22 cellular contexts compared by ENCODE assay signal in genomic region chr10:68553138-68553537, GRCh38. TPM values are rescaled to one million over a fixed set of nuclear protein-coding genes. Genes with fewer than 3 reads are reported as not detected.
DNase-seq lines count a peak whose midpoint lies in the region; ATAC-seq and TF ChIP-seq lines count a peak whose summit lies in the region.
"Had no signal": no experiment of that assay in that cellular context is flagged by ENCODE, and none has a peak within 500 bp of the region (broad histone marks: within the 10 kb centered on the region; RNA-seq: fewer than 3 reads in every experiment).

No MANE protein-coding gene starts in this region.

- no peak for DNase-seq in IMR-90
- peak; percentile 59 to 91 for DNase-seq in trophoblast cell
- DNase-seq in DMS 273 treated with DMSO at 0.1 percent for 48 hours (lab: John Stamatoyannopoulos, UW): no peak
- DNase-seq in NK-92 treated with Interleukin-12 subunit alpha and Interleukin-12 subunit beta, amount 100 ng/mL, for 24 hours (lab: John Stamatoyannopoulos, UW): no peak
- DNase-seq in CD1c-positive myeloid dendritic cell (ENCODE audit: extremely low spot score): no peak
- DNase-seq: CD8-positive, alpha-beta memory T cell; GDM1; GOT3; HFFc6; NCI-H1105; NCI-H2081; NCI-H446 treated with DMSO at 0.1 percent for 48 hours; NCI-H69; OCI-M1; SHP77; SK-N-SH; T-cell had no signal

- H3K79me1 ChIP-seq in IMR-90 (ENCODE audit: low read depth in 1 of 2, low read length in 2 of 2) (0 out of 4 replicates have a peak, but pooled peaks cover 0 to 3% of the 10 kb centered on the region in 2 experiments), trophoblast cell (ENCODE audit: low read length) (peaks cover 4% of the 10 kb centered on the region)

- no TSS peak for BruUV-seq in IMR-90 (replicated peaks; lab: Mats Ljungman, UMichigan)

- H3K36me3 ChIP-seq in ES-I3 (ENCODE audit: insufficient read depth, low read length) (no peaks in the 10 kb centered on the region), IMR-90 (ENCODE audit: control insufficient read depth, insufficient read depth, low read length) (no peaks in the 10 kb centered on the region), trophoblast cell (ENCODE audit: control insufficient read depth in 1 of 2, insufficient read depth in 2 of 2, low read length in 2 of 2) (no peaks in the 10 kb centered on the region)
- H3K36me3 ChIP-seq: BLaER1 treated with 17β-estradiol and CSF1 and Interleukin-3, amounts not matched to agents 10 nM and 100 nM had no signal

- H2BK5ac ChIP-seq in IMR-90 (ENCODE audit: low read depth, low read length, poor library complexity, severe bottlenecking) (no peak overlapping the region), trophoblast cell (ENCODE audit: low read depth, low read length, poor library complexity) (no peak overlapping the region)

- POLR2A ChIA-PET in IMR-90 (lab: Charles Lee; ENCODE audit: unreplicated experiment): no interaction called here

- no peak for ATAC-seq in IMR-90 (ENCODE audit: low read depth)
- ATAC-seq: GM12878, T-cell had no signal

- peak overlapping the region; percentile 1 for H2AK9ac ChIP-seq in IMR-90 (replicated peaks; ENCODE audit: low read depth, low read length, poor library complexity)

- H3K18ac ChIP-seq in IMR-90 (ENCODE audit: low read depth, low read length) (no peak overlapping the region), trophoblast cell (ENCODE audit: low read length) (no peak overlapping the region)

- H3K23ac ChIP-seq in IMR-90 (ENCODE audit: low read depth, low read length) (no peak overlapping the region), trophoblast cell (ENCODE audit: low read length) (no peak overlapping the region)

- no peak overlapping the region for H3K4ac ChIP-seq in IMR-90 (ENCODE audit: low read depth, low read length)
- no peak overlapping the region for H3K4ac ChIP-seq in trophoblast cell (ENCODE audit: low read depth, low read length)

- H4K8ac ChIP-seq in IMR-90 (ENCODE audit: low read depth in 2 of 2, low read length in 2 of 2) (peak overlapping the region in 1 of 2 experiments; percentile 9; a peak in 1 of 4 replicates), trophoblast cell (ENCODE audit: low read depth, low read length) (no peak overlapping the region)

- no peak for TF ChIP-seq RAD21 in IMR-90 (IDR thresholded peaks at IDR 0.05; ENCODE audit: low read length)

- no peak overlapping the region for H4K12ac ChIP-seq in trophoblast cell (ENCODE audit: low read depth, low read length)

- H3K9me3 ChIP-seq in ES-I3 (ENCODE audit: control insufficient read depth, insufficient read depth, low read length) (no peaks in the 10 kb centered on the region), IMR-90 (ENCODE audit: control insufficient read depth, insufficient read depth, low read length) (no peaks in the 10 kb centered on the region), iPS-18c (ENCODE audit: control insufficient read depth, insufficient read depth, low read length) (no peaks in the 10 kb centered on the region), trophoblast cell (ENCODE audit: insufficient read depth, low read depth, low read length) (no peaks in the 10 kb centered on the region)
- H3K9me3 ChIP-seq: BLaER1 treated with 17β-estradiol and CSF1 and Interleukin-3, amounts not matched to agents 10 nM and 100 nM; SK-N-SH had no signal

- H3K9me1 ChIP-seq in IMR-90 (ENCODE audit: insufficient read depth, low read length): no peaks in the 10 kb centered on the region; the same call in none of the 2 replicates

- dilution Hi-C loops in IMR-90 (cut with HindIII; ENCODE audit: low sequenced_read_pairs, unreplicated experiment): no loop called here

- H2AK5ac ChIP-seq in IMR-90 (ENCODE audit: low read depth, low read length) (peak overlapping the region; percentile 1; the same call in 1 of the 2 replicates), trophoblast cell (ENCODE audit: low read length) (no peak overlapping the region)

- H2BK20ac ChIP-seq in IMR-90 (ENCODE audit: low read depth, low read length): no peak overlapping the region

- H4K5ac ChIP-seq in IMR-90 (ENCODE audit: low read depth, low read length): no peak overlapping the region

- no peak overlapping the region for H3K14ac ChIP-seq in IMR-90 (replicated peaks; ENCODE audit: low read depth, low read length)
- no peak overlapping the region for H3K14ac ChIP-seq in trophoblast cell (ENCODE audit: low read length)

- no peak overlapping the region for H2AFZ ChIP-seq in IMR-90 (replicated peaks; ENCODE audit: low read length, poor library complexity)
- no peak overlapping the region for H2AFZ ChIP-seq in trophoblast cell (ENCODE audit: insufficient read depth, low read length, poor library complexity)

- H3K79me2 ChIP-seq in trophoblast cell (ENCODE audit: control insufficient read depth, insufficient read depth, low read length, poor library complexity): no peaks in the 10 kb centered on the region

- H3K9ac ChIP-seq in ES-I3 (ENCODE audit: low read depth, low read length) (peak overlapping the region; percentile 14; the same call in 1 of the 2 replicates), IMR-90 (ENCODE audit: low read depth, low read length) (no peak overlapping the region), trophoblast cell (ENCODE audit: low read length) (no peak overlapping the region)
- H3K9ac ChIP-seq: BLaER1 treated with 17β-estradiol and CSF1 and Interleukin-3, amounts not matched to agents 10 nM and 100 nM; SK-N-SH had no signal

- no peak for TF ChIP-seq CTCF in IMR-90 (conservative IDR thresholded peaks at IDR 0.05; ENCODE audit: low read depth, low read length)

- intact Hi-C loops in IMR-90 (cut with micrococcal nuclease): no loop called here

- H3K4me2 ChIP-seq in IMR-90 (ENCODE audit: low read depth, low read length) (no peak overlapping the region), trophoblast cell (ENCODE audit: low read length) (no peak overlapping the region)
- H3K4me2 ChIP-seq: BLaER1 treated with 17β-estradiol and CSF1 and Interleukin-3, amounts not matched to agents 10 nM and 100 nM; SK-N-SH had no signal

- CTCF ChIA-PET in IMR-90 (lab: Yijun Ruan, JAX): no interaction called here

- no peak for TF ChIP-seq POLR2A in IMR-90 (IDR thresholded peaks at IDR 0.05; ENCODE audit: low read depth, low read length)

- H2BK120ac ChIP-seq in IMR-90 (ENCODE audit: low read depth, low read length) (no peak overlapping the region), trophoblast cell (ENCODE audit: insufficient read depth, low read length, poor library complexity) (no peak overlapping the region)

- in situ Hi-C loops in IMR-90 (cut with MboI; ENCODE audit: low sequenced_read_pairs): no loop called here

- H4K91ac ChIP-seq in IMR-90 (ENCODE audit: insufficient read depth, low read depth, low read length): no peak overlapping the region
- H4K91ac ChIP-seq in trophoblast cell (ENCODE audit: low read depth, low read length): no peak overlapping the region

- no CpG with 5 or more reads among the region's 6 CpGs for WGBS in IMR-90 (ENCODE audit: extremely low coverage in 2 of 2, insufficient read length in 1 of 2), 2 experiments
- no CpG with 5 or more reads among the region's 6 CpGs for WGBS in trophoblast cell (ENCODE audit: extremely low coverage, insufficient coverage, insufficient read length)

- H4K20me1 ChIP-seq in IMR-90 (ENCODE audit: insufficient read depth, low read length): no peaks in the 10 kb centered on the region

- peaks cover 28% of the 10 kb centered on the region for H3K4me1 ChIP-seq in ES-I3 (ENCODE audit: insufficient read depth, low read length)
- peaks cover 8% of the 10 kb centered on the region for H3K4me1 ChIP-seq in IMR-90 (ENCODE audit: control insufficient read depth, insufficient read depth, low read length)
- H3K4me1 ChIP-seq in trophoblast cell (ENCODE audit: control insufficient read depth in 1 of 2, insufficient read depth in 2 of 2, low read length in 2 of 2): peaks cover 4 to 6% of the 10 kb centered on the region in 2 experiments
- H3K4me1 ChIP-seq: BLaER1 treated with 17β-estradiol and CSF1 and Interleukin-3, amounts not matched to agents 10 nM and 100 nM had no signal

- H3K27me3 ChIP-seq in IMR-90 (ENCODE audit: control insufficient read depth, insufficient read depth, low read length): no peaks in the 10 kb centered on the region
- H3K27me3 ChIP-seq in trophoblast cell (ENCODE audit: insufficient read depth, low read length): no peaks in the 10 kb centered on the region

- H2BK15ac ChIP-seq in IMR-90 (ENCODE audit: low read depth, low read length): no peak overlapping the region; the same call in 2 of the 3 replicates

- H3K4me3 ChIP-seq in IMR-90 (ENCODE audit: insufficient read depth, low read depth, low read length) (no peak overlapping the region), iPS-18c (ENCODE audit: insufficient read depth, low read depth, low read length) (peak overlapping the region; percentile 25; the same call in 1 of the 2 replicates), trophoblast cell (ENCODE audit: low read depth, low read length) (no peak overlapping the region)
- H3K4me3 ChIP-seq: BLaER1 treated with 17β-estradiol and CSF1 and Interleukin-3, amounts not matched to agents 10 nM and 100 nM; GM12878 had no signal

- H3K27ac ChIP-seq in IMR-90 (ENCODE audit: insufficient read depth, low read length): no peak overlapping the region
- no peak overlapping the region for H3K27ac ChIP-seq in trophoblast cell (ENCODE audit: low read depth, low read length)
- H3K27ac ChIP-seq: BLaER1 treated with 17β-estradiol and CSF1 and Interleukin-3, amounts not matched to agents 10 nM and 100 nM; HL-60 had no signal

- no peak overlapping the region for H3K56ac ChIP-seq in IMR-90 (ENCODE audit: extremely low read depth, insufficient read depth, low read length)

- no peak overlapping the region for H2BK12ac ChIP-seq in trophoblast cell (ENCODE audit: low read length)

TF ChIP-seq in IMR-90, 13 proteins besides CTCF, POLR2A, EP300 and RAD21:
- TF ChIP-seq CHD1 (IDR thresholded peaks at IDR 0.05; ENCODE audit: low read depth, low read length) (no peak), MAZ (IDR thresholded peaks at IDR 0.05; ENCODE audit: borderline replicate concordance, low read depth, low read length) (no peak), FOS (IDR thresholded peaks at IDR 0.05; ENCODE audit: low read depth, low read length) (no peak), MXI1 (IDR thresholded peaks at IDR 0.05; ENCODE audit: borderline replicate concordance, low read depth, low read length) (no peak), RCOR1 (IDR thresholded peaks at IDR 0.05; ENCODE audit: insufficient replicate concordance, low read length) (no peak), NFE2L2 (IDR thresholded peaks at IDR 0.05; ENCODE audit: low read depth, low read length) (no peak), CEBPB (IDR thresholded peaks at IDR 0.05; ENCODE audit: low read depth, low read length) (no peak)

RNA-seq across cellular contexts. Expression of gene TET1, which starts 7.0 kb away (rescaled TPM):
- 4.3 and 5.6 TPM in 2 replicates for total RNA-seq in IMR-90 (2012; rRNA removed)
- 0.76 and 1.0 TPM in 2 replicates for polyA plus RNA-seq in IMR-90 (2012; rRNA removed)
- polyA plus RNA-seq in IMR-90 (2012; cell fraction: cytosol; rRNA removed): 0.21 and 0.35 TPM in 2 replicates
- 0.59 and 1.8 TPM in 2 replicates for polyA plus RNA-seq in IMR-90 (2012; cell fraction: nucleus; rRNA removed; ENCODE audit: low replicate concordance)
- polyA plus RNA-seq in trophoblast cell (2013): 6.5 and 7.3 TPM in 2 replicates

RNA-seq across cellular contexts. Expression of gene SLC25A16, which starts 25.8 kb away (rescaled TPM):
- 20.6 and 26.7 TPM in 2 replicates for total RNA-seq in IMR-90 (2012; rRNA removed)
- polyA plus RNA-seq in IMR-90 (2012; rRNA removed): 6.1 and 9.9 TPM in 2 replicates
- 0.96 and 1.0 TPM in 2 replicates for polyA plus RNA-seq in IMR-90 (2012; cell fraction: cytosol; rRNA removed)
- polyA plus RNA-seq in IMR-90 (2012; cell fraction: nucleus; rRNA removed; ENCODE audit: low replicate concordance): 7.9 and 23.4 TPM in 2 replicates
- 7.6 and 9.3 TPM in 2 replicates for polyA plus RNA-seq in trophoblast cell (2013)

Comparison
In these comparisons a context has a peak if more than half of its experiments do, and no peak if none do; other contexts are left out.
1. DNase-seq: peak in trophoblast cell (2 of 2); none in IMR-90 (single experiment), DMS 273 treated with DMSO at 0.1 percent for 48 hours (single experiment), NK-92 treated with Interleukin-12 subunit alpha and Interleukin-12 subunit beta, amount 100 ng/mL, for 24 hours (single experiment) and CD1c-positive myeloid dendritic cell (single experiment).